1 cellular context compared by ENCODE assay signal in the genomic region with DNA sequence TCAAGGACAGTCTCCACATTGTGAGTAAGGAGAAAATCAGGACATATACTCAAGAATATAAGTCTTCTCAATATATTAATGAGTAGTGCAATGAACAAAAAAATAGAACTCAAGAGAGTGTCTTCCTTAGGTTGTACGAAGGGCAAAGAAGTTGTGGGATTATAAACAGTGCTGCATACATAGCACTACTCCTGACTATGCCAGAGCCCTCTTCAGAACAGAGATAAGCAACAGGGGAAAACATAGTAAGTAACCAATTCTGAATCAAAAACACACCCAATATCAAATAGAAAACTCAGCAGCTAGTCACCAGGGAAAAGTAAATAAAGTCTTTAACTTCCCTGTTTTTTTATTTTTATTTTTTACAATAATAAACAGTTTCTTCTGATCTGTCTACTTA.
TF ChIP-seq lines count a peak whose summit lies in the region.

No MANE protein-coding gene starts in this region.

TF ChIP-seq in IMR-90, 13 proteins besides CTCF, POLR2A, EP300 and RAD21 (continued from another document):
- TF ChIP-seq NFE2L2 (IDR thresholded peaks at IDR 0.05; ENCODE audit: low read depth, low read length) = no peak
- no peak for TF ChIP-seq CHD1 (IDR thresholded peaks at IDR 0.05; ENCODE audit: low read depth, low read length)
- TF ChIP-seq RCOR1 (IDR thresholded peaks at IDR 0.05; ENCODE audit: insufficient replicate concordance, low read length) = no peak
- TF ChIP-seq RFX5 (IDR thresholded peaks at IDR 0.05; ENCODE audit: low read depth, low read length) = no peak
- TF ChIP-seq MXI1 (IDR thresholded peaks at IDR 0.05; ENCODE audit: borderline replicate concordance, low read depth, low read length) = no peak
- no peak for TF ChIP-seq FOS (IDR thresholded peaks at IDR 0.05; ENCODE audit: low read depth, low read length)
